Comparison of ENCODE assay signal across 11 cellular contexts in the genomic region with DNA sequence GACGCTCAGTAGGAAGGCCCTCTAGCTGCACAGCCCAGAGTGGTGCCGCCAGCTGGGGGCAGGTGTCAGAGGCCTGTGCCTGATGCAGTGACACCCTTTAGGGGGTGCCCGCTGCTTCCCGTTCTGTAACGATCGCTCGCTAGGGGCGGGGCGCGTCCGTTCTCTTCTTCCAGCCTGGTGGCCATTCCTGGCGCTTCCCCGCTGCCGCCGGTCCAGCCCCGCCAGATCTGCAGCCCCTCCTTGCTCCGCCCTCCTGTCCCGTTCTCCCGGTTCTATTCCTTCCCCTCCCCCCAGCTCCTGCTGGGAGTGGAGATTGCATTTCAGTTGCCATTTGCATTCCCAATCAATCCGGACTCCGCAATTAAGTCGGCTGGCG. TPM values are rescaled to one million over a fixed set of nuclear protein-coding genes. Genes with fewer than 3 reads are reported as not detected.
A peak's percentile ranks its signal among the peaks of the same experiment; 100 is the strongest.
DNase-seq lines count a peak whose midpoint lies in the region; ATAC-seq and TF ChIP-seq lines count a peak whose summit lies in the region.
"Had no signal": no experiment of that assay in that cellular context is flagged by ENCODE, and none has a peak within 500 bp of the region (broad histone marks: within the 10 kb centered on the region; RNA-seq: fewer than 3 reads in every experiment).

No MANE protein-coding gene starts in this region.

- H3K36me3 ChIP-seq in trophoblast cell (ENCODE audit: control insufficient read depth in 1 of 2, insufficient read depth in 2 of 2, low read length in 2 of 2), result peaks cover 86 to 87% of the 10 kb centered on the region in 2 experiments

- H2BK5ac ChIP-seq in trophoblast cell (ENCODE audit: low read depth, low read length, poor library complexity), result no peak overlapping the region

- H2AFZ ChIP-seq in trophoblast cell (ENCODE audit: insufficient read depth, low read length, poor library complexity), result no peak overlapping the region

- H2BK120ac ChIP-seq in trophoblast cell (ENCODE audit: insufficient read depth, low read length, poor library complexity), result no peak overlapping the region

- H3K9ac ChIP-seq in trophoblast cell (ENCODE audit: low read length), result no peak overlapping the region

- H4K12ac ChIP-seq in trophoblast cell (ENCODE audit: low read depth, low read length), result peak overlapping the region; percentile 6

- no peak overlapping the region for H3K14ac ChIP-seq in trophoblast cell (ENCODE audit: low read length)

- in situ Hi-C loops in G401 (cut with HindIII; ENCODE audit: low sequenced_read_pairs), result no loop called here

- no peak overlapping the region for H3K23ac ChIP-seq in trophoblast cell (ENCODE audit: low read length)

- intact Hi-C loops in left cardiac atrium (cut with DNase I), result loop anchor here (2.0 to 5.0 kb wide), 2 partner anchors 177 kb away; no protein-coding TSS in a partner anchor

- no peaks in the 10 kb centered on the region for H3K79me2 ChIP-seq in trophoblast cell (ENCODE audit: control insufficient read depth, insufficient read depth, low read length, poor library complexity)

- peak overlapping the region; percentile 34 for H3K18ac ChIP-seq in trophoblast cell (ENCODE audit: low read length)

- H3K27ac ChIP-seq in VCaP (peak overlapping the region; percentile 76), trophoblast cell (ENCODE audit: low read depth, low read length) (no peak overlapping the region)

- ATAC-seq in left cardiac atrium (peak; percentile 38 to 58), GM21619 (IDR thresholded peaks at IDR 0.05; ENCODE audit: unreplicated experiment) (no peak)
- ATAC-seq: PC-3 had no signal

- TF ChIP-seq CTCF in VCaP (conservative IDR thresholded peaks at IDR 0.05), result peak; percentile 35

- peak overlapping the region; percentile 75 for H3K4me2 ChIP-seq in trophoblast cell (ENCODE audit: low read length)

- no peak overlapping the region for H3K4ac ChIP-seq in trophoblast cell (ENCODE audit: low read depth, low read length)

- H4K8ac ChIP-seq in trophoblast cell (ENCODE audit: low read depth, low read length), result no peak overlapping the region

- H3K79me1 ChIP-seq in trophoblast cell (ENCODE audit: low read length), result peaks cover 2% of the 10 kb centered on the region

- peaks cover 14 to 18% of the 10 kb centered on the region in 2 experiments for H3K4me1 ChIP-seq in trophoblast cell (ENCODE audit: control insufficient read depth in 1 of 2, insufficient read depth in 2 of 2, low read length in 2 of 2)

- H2BK12ac ChIP-seq in trophoblast cell (ENCODE audit: low read length), result no peak overlapping the region

- no peak overlapping the region for H4K91ac ChIP-seq in trophoblast cell (ENCODE audit: low read depth, low read length)

- no peaks in the 10 kb centered on the region for H3K27me3 ChIP-seq in trophoblast cell (ENCODE audit: insufficient read depth, low read length)

- H3K4me3 ChIP-seq in trophoblast cell (ENCODE audit: low read depth, low read length), result peak overlapping the region; percentile 45

- H3K9me3 ChIP-seq in trophoblast cell (ENCODE audit: insufficient read depth, low read depth, low read length), result peaks cover 2% of the 10 kb centered on the region

- WGBS in trophoblast cell (ENCODE audit: extremely low coverage, insufficient coverage, insufficient read length), result no CpG with 5 or more reads among the region's 23 CpGs

- DNase-seq in AG08396 (ENCODE audit: low spot score), result peak; percentile 75
- peak; percentile 58 for DNase-seq in left cardiac atrium
- DNase-seq in trophoblast cell, result peak in 1 of 2 donors; percentile 45
- DNase-seq in CD1c-positive myeloid dendritic cell (ENCODE audit: extremely low spot score), result no peak
- no peak for DNase-seq in G401 (ENCODE audit: low spot score)
- DNase-seq in NCI-H1930 (lab: John Stamatoyannopoulos, UW), result no peak
- DNase-seq: CD8-positive, alpha-beta memory T cell; PC-3 had no signal

- no peak overlapping the region for H2AK5ac ChIP-seq in trophoblast cell (ENCODE audit: low read length)

RNA-seq across cellular contexts. Expression of a gene that starts 39.2 kb away (rescaled TPM):
- 10 to 100 TPM; 53.0 to 61.5 TPM for total RNA-seq in left cardiac atrium
- 91.1 and 102 TPM in 2 replicates for polyA plus RNA-seq in trophoblast cell (2013)
- total RNA-seq in G401 (2014; rRNA removed; shearing (Covaris generic)), result 49.4 and 51.9 TPM in 2 replicates

RNA-seq across cellular contexts. Expression of a gene that starts 42.0 kb away (rescaled TPM):
- under 1 TPM in 1 of 2 donors, not detected in 1; 0.56 TPM for total RNA-seq in left cardiac atrium
- polyA plus RNA-seq in trophoblast cell (2013), result not detected in 2 replicates
- 0.37 TPM in 1 of 2 replicates, not detected in the other for total RNA-seq in G401 (2014; rRNA removed; shearing (Covaris generic))
- total RNA-seq: CD8-positive, alpha-beta memory T cell; PC-3; temporal lobe had no signal
- polyA plus RNA-seq: CD8-positive, alpha-beta memory T cell had no signal

RNA-seq across cellular contexts. Expression of a gene that starts 42.2 kb away (rescaled TPM):
- total RNA-seq in left cardiac atrium, result 10 to 100 TPM; 36.3 to 37.9 TPM
- 82.7 and 85.1 TPM in 2 replicates for polyA plus RNA-seq in trophoblast cell (2013)
- total RNA-seq in G401 (2014; rRNA removed; shearing (Covaris generic)), result 94.3 and 112 TPM in 2 replicates

RNA-seq across cellular contexts. Expression of a gene that starts 44.8 kb away (rescaled TPM):
- total RNA-seq in left cardiac atrium, result 10 to 100 TPM; 62.9 to 73.2 TPM
- 59.7 and 61.2 TPM in 2 replicates for polyA plus RNA-seq in trophoblast cell (2013)
- 57.2 and 62.9 TPM in 2 replicates for total RNA-seq in G401 (2014; rRNA removed; shearing (Covaris generic))

Comparison
In these comparisons a context has a peak if more than half of its experiments do, and no peak if none do; other contexts are left out.
1. DNase-seq: peak in AG08396 (single experiment) and left cardiac atrium (single experiment); none in CD1c-positive myeloid dendritic cell (single experiment), G401 (single experiment) and NCI-H1930 (0 of 2).